Comparison of ENCODE assay signal across 24 cellular contexts in genomic region chr4:173684223-173684622, GRCh38.
"Had no signal": no experiment of that assay in that cellular context is flagged by ENCODE, and none has a peak within 500 bp of the region (broad histone marks: within the 10 kb centered on the region; RNA-seq: fewer than 3 reads in every experiment).

No MANE protein-coding gene starts in this region.

- H3K4me2 ChIP-seq: KMS-11 had no signal

- H3K27ac ChIP-seq: brain microvascular endothelial cell, KMS-11, SK-N-MC, WERI-Rb-1 had no signal

- DNase-seq: activated CD4-positive, alpha-beta memory T cell treated with anti-CD3 and anti-CD28 coated beads, Interleukin-2, amount 10 ng/mL, durations not matched to agents 7 days and 5 days; activated CD4-positive, alpha-beta T cell treated with anti-CD3 and anti-CD28 coated beads for 36 hours; activated CD4-positive, alpha-beta T cell treated with anti-CD3 and anti-CD28 coated beads, Interleukin-2, amount 50 U/mL, for 1 hour; activated gamma-delta T cell; activated naive CD4-positive, alpha-beta T cell treated with anti-CD3 and anti-CD28 coated beads for 36 hours; activated T-cell treated with anti-CD3 and anti-CD28 coated beads for 4 hours; activated T-cell treated with anti-CD3 and anti-CD28 coated beads, Interleukin-2, amount 50 U/mL, for 48 hours; brain microvascular endothelial cell; MG63; MV-4-11; NCI-H1092 treated with DMSO at 0.1 percent for 48 hours; NCI-H1436; NCI-H1694 treated with DMSO at 0.1 percent for 48 hours; NCI-H2029 treated with DMSO at 0.1 percent for 48 hours; NCI-H510A treated with DMSO at 0.1 percent for 48 hours; NCI-H69; NK-92 treated with Interleukin-12 subunit alpha and Interleukin-12 subunit beta, amount 100 ng/mL, for 24 hours; PC-3; T-cell; T-helper 2 cell; WERI-Rb-1 had no signal

- H3K9ac ChIP-seq: KMS-11 had no signal

- H3K27me3 ChIP-seq: brain microvascular endothelial cell, MG63 had no signal

- ATAC-seq: activated CD4-positive, alpha-beta T cell treated with anti-CD3 and anti-CD28 coated beads for 36 hours; activated T-helper 17 cell treated with anti-CD3 and anti-CD28 coated beads, Interleukin-2, amount 50 U/mL, for 72 hours; PC-3; T-cell had no signal

- H3K36me3 ChIP-seq: brain microvascular endothelial cell, MG63, WERI-Rb-1 had no signal

- H3K4me3 ChIP-seq: MG63, SK-N-MC had no signal

- H3K9me3 ChIP-seq: MG63 had no signal
